Comparison of ENCODE assay signal across 11 cellular contexts in the genomic region with DNA sequence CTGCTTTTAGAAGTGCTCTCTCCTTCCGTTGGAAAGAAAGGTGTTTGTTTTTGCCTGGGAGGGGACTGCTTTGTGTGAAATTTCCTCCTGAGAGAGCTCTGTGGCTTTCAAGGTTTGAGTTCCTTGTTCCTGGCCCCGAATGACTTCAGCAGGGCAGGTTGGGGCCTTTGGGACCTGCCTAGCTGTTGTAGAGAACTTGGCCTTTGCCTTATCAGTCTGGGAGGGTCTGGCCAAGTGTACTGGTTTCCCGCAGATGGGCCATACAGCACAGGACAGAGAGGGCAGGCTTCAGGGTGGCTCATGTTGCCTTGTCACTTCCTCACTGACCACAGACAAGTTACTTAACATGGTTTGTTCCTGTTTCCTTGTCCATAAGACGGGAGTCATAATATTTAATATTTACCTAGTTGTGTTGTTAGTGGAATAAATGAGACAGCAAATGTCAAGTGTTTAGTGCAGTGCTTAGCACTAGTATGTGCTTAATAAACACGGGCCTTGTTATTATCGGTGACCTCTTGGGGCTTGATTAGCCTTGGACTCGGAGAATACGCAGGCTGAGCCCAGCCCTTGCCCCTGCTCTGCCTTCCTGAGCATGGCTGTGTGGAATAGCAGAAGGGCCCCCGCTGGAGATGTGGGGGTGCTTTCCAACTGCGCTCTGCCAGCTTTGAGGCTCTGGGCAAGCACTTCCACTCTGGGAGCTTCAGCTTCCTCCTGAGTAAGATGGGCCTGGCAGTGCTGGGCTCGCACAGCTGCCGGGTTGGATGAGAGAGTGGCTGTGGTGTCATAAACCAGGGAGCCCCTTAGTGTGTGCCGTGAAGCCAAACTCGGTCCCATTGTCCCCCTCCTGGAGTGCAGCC. TPM values are rescaled to one million over a fixed set of nuclear protein-coding genes. Genes with fewer than 3 reads are reported as not detected.
DNase-seq lines count a peak whose midpoint lies in the region; ATAC-seq, FAIRE-seq and TF ChIP-seq lines count a peak whose summit lies in the region.
"Had no signal": no experiment of that assay in that cellular context is flagged by ENCODE, and none has a peak within 500 bp of the region (broad histone marks: within the 10 kb centered on the region; RNA-seq: fewer than 3 reads in every experiment).

No MANE protein-coding gene starts in this region.

- H3K4me3 ChIP-seq in colonic mucosa (no peak overlapping the region), mucosa of rectum (ENCODE audit: low read length in 2 of 2) (peak overlapping the region; percentile 22 to 38), upper lobe of left lung (no peak overlapping the region)

- no peaks in the 10 kb centered on the region for H3K27me3 Mint-ChIP-seq in activated naive CD4-positive, alpha-beta T cell treated with anti-CD3 and anti-CD28 coated beads for 36 hours (ENCODE audit: low read depth)
- H3K27me3 Mint-ChIP-seq: CD4-positive, CD25-positive, alpha-beta regulatory T cell had no signal

- H3K4me1 ChIP-seq in colonic mucosa (peaks cover 35% of the 10 kb centered on the region), mucosa of rectum (ENCODE audit: control insufficient read depth in 2 of 2, insufficient read depth in 2 of 2, low read length in 2 of 2) (peaks cover 62 to 70% of the 10 kb centered on the region in 2 donors), upper lobe of left lung (peaks cover 29 to 74% (median 57%) of the 10 kb centered on the region in 4 donors)

- no peak overlapping the region for H3K4me3 Mint-ChIP-seq in activated naive CD4-positive, alpha-beta T cell treated with anti-CD3 and anti-CD28 coated beads for 36 hours
- H3K4me3 Mint-ChIP-seq: CD4-positive, CD25-positive, alpha-beta regulatory T cell had no signal

- CTCF ChIA-PET in activated naive CD4-positive, alpha-beta T cell treated with anti-CD3 and anti-CD28 coated beads for 36 hours (lab: Charles Lee), result interaction anchor here (0.5 to 0.9 kb wide), 2 partner anchors 13 to 187 kb away, joined by 4 to 5 read pairs; no protein-coding TSS in a partner anchor

- H3K36me3 ChIP-seq in colonic mucosa, result no peaks in the 10 kb centered on the region
- H3K36me3 ChIP-seq in mucosa of rectum (ENCODE audit: control insufficient read depth in 2 of 2, insufficient read depth in 2 of 2, low read length in 2 of 2), result peaks cover 20 to 35% of the 10 kb centered on the region in 2 donors
- H3K36me3 ChIP-seq in upper lobe of left lung, result peaks cover 0 to 79% (median 42%) of the 10 kb centered on the region in 4 donors

- peak overlapping the region; percentile 50 for H3K27ac Mint-ChIP-seq in activated naive CD4-positive, alpha-beta T cell treated with anti-CD3 and anti-CD28 coated beads for 36 hours

- intact Hi-C loops in activated naive CD4-positive, alpha-beta T cell treated with anti-CD3 and anti-CD28 coated beads for 36 hours (cut with micrococcal nuclease), result no loop called here
- intact Hi-C loops in colonic mucosa (cut with DNase I), result no loop called here

- no peaks in the 10 kb centered on the region for H3K27me3 ChIP-seq in colonic mucosa
- no peaks in the 10 kb centered on the region for H3K27me3 ChIP-seq in mucosa of rectum (ENCODE audit: control insufficient read depth in 2 of 2, insufficient read depth in 2 of 2, low read length in 2 of 2)
- no peaks in the 10 kb centered on the region for H3K27me3 ChIP-seq in upper lobe of left lung

- H3K36me3 Mint-ChIP-seq in activated naive CD4-positive, alpha-beta T cell treated with anti-CD3 and anti-CD28 coated beads for 36 hours (ENCODE audit: low read depth), result peaks cover 17% of the 10 kb centered on the region

- peaks cover 3% of the 10 kb centered on the region for H3K4me1 Mint-ChIP-seq in activated naive CD4-positive, alpha-beta T cell treated with anti-CD3 and anti-CD28 coated beads for 36 hours (ENCODE audit: low read depth)

- DNase-seq in activated naive CD4-positive, alpha-beta T cell treated with anti-CD3 and anti-CD28 coated beads for 36 hours, result no peak
- DNase-seq in activated naive CD4-positive, alpha-beta T cell treated with Interleukin-2 at 50 U/mL for 16 hours, result no peak
- DNase-seq in colonic mucosa (peak; percentile 82), upper lobe of left lung (peak in 1 of 2 donors; percentile 94), GOT3 (lab: John Stamatoyannopoulos, UW) (no peak), COLO668 (lab: John Stamatoyannopoulos, UW; ENCODE audit: unreplicated experiment) (no peak), D721Med (ENCODE audit: insufficient read length, low spot score) (no peak)
- DNase-seq: amniotic stem cell; CD4-positive, CD25-positive, alpha-beta regulatory T cell had no signal

- no peaks in the 10 kb centered on the region for H3K9me3 Mint-ChIP-seq in activated naive CD4-positive, alpha-beta T cell treated with anti-CD3 and anti-CD28 coated beads for 36 hours

- peak in 2 of 4 donors; percentile 58 to 78 for TF ChIP-seq EP300 in upper lobe of left lung (IDR thresholded peaks at IDR 0.05)

- no peak for FAIRE-seq in D721Med (lab: Jason Lieb, UNC)
- FAIRE-seq: HTR-8/SVneo had no signal

- H3K9ac ChIP-seq in colonic mucosa (ENCODE audit: low read depth in 2 of 2, low read length in 2 of 2), result peak overlapping the region; percentile 54 to 100
- peak overlapping the region; percentile 74 to 76 for H3K9ac ChIP-seq in mucosa of rectum (ENCODE audit: low read depth in 1 of 2, low read length in 2 of 2)

- no peaks in the 10 kb centered on the region for H3K9me3 ChIP-seq in colonic mucosa
- H3K9me3 ChIP-seq in mucosa of rectum (ENCODE audit: control insufficient read depth in 2 of 2, low read length in 2 of 2), result no peaks in the 10 kb centered on the region
- H3K9me3 ChIP-seq in upper lobe of left lung, result no peaks in the 10 kb centered on the region

- peak overlapping the region; percentile 98 for H3K27ac ChIP-seq in colonic mucosa
- peak overlapping the region; percentile 92 to 98 for H3K27ac ChIP-seq in mucosa of rectum (ENCODE audit: low read depth in 2 of 2, low read length in 2 of 2)
- peak overlapping the region; percentile 91 to 94 (median 92) for H3K27ac ChIP-seq in upper lobe of left lung

- peak; percentile 84 to 88 for ATAC-seq in upper lobe of left lung (ENCODE audit: low FRiP score in 2 of 2)

- 40 to 75% methylated on average over 9 to 14 of the region's 14 CpGs for WGBS in upper lobe of left lung, 2 donors

- TF ChIP-seq POLR2A in upper lobe of left lung (IDR thresholded peaks at IDR 0.05), result peak in 1 of 4 donors; percentile 76

- TF ChIP-seq CTCF in colonic mucosa (IDR thresholded peaks at IDR 0.05) (no peak), upper lobe of left lung (IDR thresholded peaks at IDR 0.05) (peak in 1 of 6 experiments; percentile 6), D721Med (IDR thresholded peaks at IDR 0.05; ENCODE audit: insufficient read depth, missing control alignments) (no peak)

RNA-seq across cellular contexts. Expression of a gene that starts 6.6 kb away (rescaled TPM):
- not detected for total RNA-seq in activated naive CD4-positive, alpha-beta T cell treated with anti-CD3 and anti-CD28 coated beads for 36 hours
- 100 to 1,000 TPM; 337 to 347 TPM for total RNA-seq in colonic mucosa
- total RNA-seq in upper lobe of left lung, result 100 to 1,000 TPM in 3 of 6 donors, 10 to 100 TPM in 3; 59.7 to 155 (median 109) TPM
- total RNA-seq: CD4-positive, CD25-positive, alpha-beta regulatory T cell had no signal

RNA-seq across cellular contexts. Expression of a gene that starts 11.5 kb away (rescaled TPM):
- 10 to 100 TPM; 58.1 to 64.5 TPM for total RNA-seq in activated naive CD4-positive, alpha-beta T cell treated with anti-CD3 and anti-CD28 coated beads for 36 hours
- total RNA-seq in colonic mucosa, result 10 to 100 TPM; 42.2 to 69.5 TPM
- total RNA-seq in upper lobe of left lung, result 100 to 1,000 TPM in 1 of 6 donors, 10 to 100 TPM in 5; 73.9 to 144 (median 83.6) TPM

RNA-seq across cellular contexts. Expression of a gene that starts 20.8 kb away (rescaled TPM):
- total RNA-seq in activated naive CD4-positive, alpha-beta T cell treated with anti-CD3 and anti-CD28 coated beads for 36 hours, result 10 to 100 TPM; 21.3 to 23.1 TPM
- total RNA-seq in colonic mucosa (10 to 100 TPM; 41.3 to 43.4 TPM), upper lobe of left lung (10 to 100 TPM; 23.2 to 64.4 (median 39.3) TPM)

RNA-seq across cellular contexts. Expression of a gene that starts 20.9 kb away (rescaled TPM):
- total RNA-seq in activated naive CD4-positive, alpha-beta T cell treated with anti-CD3 and anti-CD28 coated beads for 36 hours, result under 1 TPM; 0.93 to 0.99 TPM
- total RNA-seq in colonic mucosa, result 1 to 10 TPM; 3.6 to 6.4 TPM
- 10 to 100 TPM in 2 of 6 donors, 1 to 10 TPM in 4; 1.4 to 61.8 (median 5.6) TPM for total RNA-seq in upper lobe of left lung

RNA-seq across cellular contexts. Expression of a gene that starts 34.3 kb away (rescaled TPM):
- total RNA-seq in activated naive CD4-positive, alpha-beta T cell treated with anti-CD3 and anti-CD28 coated beads for 36 hours, result 10 to 100 TPM; 43.4 to 47.8 TPM
- total RNA-seq in colonic mucosa (10 to 100 TPM; 39.5 to 50.3 TPM), upper lobe of left lung (100 to 1,000 TPM in 1 of 6 donors, 10 to 100 TPM in 5; 37.7 to 105 (median 61.4) TPM)

Comparison
In these comparisons a context has a peak if more than half of its experiments do, and no peak if none do; other contexts are left out.
1. H3K4me3 ChIP-seq: peak in mucosa of rectum (2 of 2); none in colonic mucosa (single experiment) and upper lobe of left lung (0 of 4).
2. RNA of a gene that starts 6.6 kb away (total RNA-seq): 337 to 347 TPM in colonic mucosa and 59.7 to 155 TPM in upper lobe of left lung; not detected in activated naive CD4-positive, alpha-beta T cell treated with anti-CD3 and anti-CD28 coated beads for 36 hours; every median in the first group is over 10 times any median in the second.
3. Peak in every context shown above with its lines, with median percentiles within 50 percentile points of each other: H3K27ac ChIP-seq.